Comparison of ENCODE assay signal across 8 cellular contexts in genomic region chr4:6892190-6892908, GRCh38. TPM values are rescaled to one million over a fixed set of nuclear protein-coding genes. Genes with fewer than 3 reads are reported as not detected.
DNase-seq lines count a peak whose midpoint lies in the region; ATAC-seq and TF ChIP-seq lines count a peak whose summit lies in the region.

No MANE protein-coding gene starts in this region.

- no peaks in the 10 kb centered on the region for H3K9me3 Mint-ChIP-seq in endothelial cell (ENCODE audit: unreplicated experiment)

- peak overlapping the region; percentile 25 to 72 (median 58) for H3K9ac ChIP-seq in skeletal muscle tissue (ENCODE audit: low read depth in 1 of 3, low read length in 3 of 3)

- 32% methylated on average over 20 of the region's 20 CpGs for WGBS in right cardiac atrium

- intact Hi-C loops in right cardiac atrium (cut with DNase I) = no loop called here

- H3K4me1 ChIP-seq in right cardiac atrium (ENCODE audit: control insufficient read depth, insufficient read depth, low read length) (peaks cover 3% of the 10 kb centered on the region), skeletal muscle tissue (ENCODE audit: control insufficient read depth in 3 of 3, insufficient read depth in 3 of 3, low read length in 3 of 3) (peaks cover 16 to 36% (median 18%) of the 10 kb centered on the region in 3 donors)

- no peak for TF ChIP-seq CTCF in endothelial cell (IDR thresholded peaks at IDR 0.05; ENCODE audit: unreplicated experiment)

- no peak overlapping the region for H3K4me3 Mint-ChIP-seq in endothelial cell (ENCODE audit: unreplicated experiment)

- H3K4me3 ChIP-seq in Jurkat, Clone E6-1 (ENCODE audit: low read length) = no peak overlapping the region
- no peak overlapping the region for H3K4me3 ChIP-seq in right cardiac atrium (ENCODE audit: low read length)
- peak overlapping the region; percentile 21 to 58 (median 34) for H3K4me3 ChIP-seq in skeletal muscle tissue (ENCODE audit: low read length in 3 of 3)

- H3K27me3 ChIP-seq in right cardiac atrium (ENCODE audit: control insufficient read depth, insufficient read depth) = no peaks in the 10 kb centered on the region
- H3K27me3 ChIP-seq in skeletal muscle tissue (ENCODE audit: control insufficient read depth in 3 of 3, insufficient read depth in 3 of 3, low read length in 3 of 3) = no peaks in the 10 kb centered on the region

- in situ Hi-C loops in Caki2 (cut with HindIII; ENCODE audit: low pct_unique_long_range_greater_than_20kb, low sequenced_read_pairs) = no loop called here

- ATAC-seq in right cardiac atrium = peak; percentile 56 to 83
- no peak for ATAC-seq in GM21723 (IDR thresholded peaks at IDR 0.05; ENCODE audit: unreplicated experiment)

- no peak overlapping the region for H3K27ac Mint-ChIP-seq in endothelial cell (ENCODE audit: unreplicated experiment)

- H3K4me1 Mint-ChIP-seq in endothelial cell (ENCODE audit: unreplicated experiment) = no peaks in the 10 kb centered on the region

- peaks cover 5% of the 10 kb centered on the region for H3K27me3 Mint-ChIP-seq in endothelial cell (ENCODE audit: unreplicated experiment)

- H3K36me3 ChIP-seq in skeletal muscle tissue (ENCODE audit: control insufficient read depth in 3 of 3, insufficient read depth in 3 of 3, low read length in 3 of 3) = no peaks in the 10 kb centered on the region

- peak; percentile 98 for DNase-seq in Caki2 (ENCODE audit: low read depth)
- DNase-seq in Jurkat, Clone E6-1 (ENCODE audit: low read depth, low spot score) = peak; percentile 55
- peak; percentile 72 for DNase-seq in activated effector memory CD4-positive, alpha-beta T cell treated with anti-CD3 and anti-CD28 coated beads, Interleukin-2, amount 50 U/mL, for 16 hours
- DNase-seq in right cardiac atrium = peak; percentile 59 to 75 (median 68)
- DNase-seq in endothelial cell (ENCODE audit: low spot score) = no peak
- no peak for DNase-seq in GM19240 (ENCODE audit: insufficient read length, low spot score)

- H3K9me3 ChIP-seq in right cardiac atrium (ENCODE audit: control insufficient read depth, low read length) = no peaks in the 10 kb centered on the region
- H3K9me3 ChIP-seq in skeletal muscle tissue (ENCODE audit: control insufficient read depth in 3 of 3, low read length in 3 of 3) = no peaks in the 10 kb centered on the region

- H3K27ac ChIP-seq in right cardiac atrium (ENCODE audit: low read length) = no peak overlapping the region
- H3K27ac ChIP-seq in skeletal muscle tissue (ENCODE audit: low read depth, low read length) = peak overlapping the region; percentile 48

- peaks cover 4% of the 10 kb centered on the region for H3K36me3 Mint-ChIP-seq in endothelial cell (ENCODE audit: low read depth, unreplicated experiment)

RNA-seq across cellular contexts. Expression of gene TBC1D14, which starts 17.3 kb away (rescaled TPM):
- 78.4 and 80.6 TPM in 2 replicates for total RNA-seq in Caki2 (2014; rRNA removed; shearing (Covaris generic); ENCODE audit: low replicate concordance)
- 59.6 TPM for polyA plus RNA-seq in Jurkat, Clone E6-1 (2012; ENCODE audit: insufficient read depth, insufficient read length)
- total RNA-seq in right cardiac atrium = 10 to 100 TPM; 36.2 to 44.8 (median 42.5) TPM
- 20.1 TPM for polyA plus RNA-seq in right cardiac atrium
- 40.2 TPM for total RNA-seq in skeletal muscle tissue
- total RNA-seq in endothelial cell (ENCODE audit: unreplicated experiment) = 33.0 TPM

Comparison
In these comparisons a context has a peak if more than half of its experiments do, and no peak if none do; other contexts are left out.
1. DNase-seq: peak in Caki2 (single experiment), Jurkat, Clone E6-1 (single experiment), activated effector memory CD4-positive, alpha-beta T cell treated with anti-CD3 and anti-CD28 coated beads, Interleukin-2, amount 50 U/mL, for 16 hours (single experiment) and right cardiac atrium (3 of 3); none in endothelial cell (single experiment) and GM19240 (single experiment).
2. H3K4me3 ChIP-seq: peak in skeletal muscle tissue (3 of 3); none in Jurkat, Clone E6-1 (single experiment) and right cardiac atrium (single experiment).